Comparison of ENCODE assay signal across 8 cellular contexts in genomic region chr9:90642570-90643539, GRCh38. TPM values are rescaled to one million over a fixed set of nuclear protein-coding genes. Genes with fewer than 3 reads are reported as not detected.
A peak's percentile ranks its signal among the peaks of the same experiment; 100 is the strongest.
DNase-seq lines count a peak whose midpoint lies in the region; ATAC-seq and TF ChIP-seq lines count a peak whose summit lies in the region.

Gene DIRAS2, minus strand, starts transcription at chr9:90642824. Its CDS starts 28,997 bp downstream, at chr9:90613827.

- no peaks in the 10 kb centered on the region for H3K9me3 ChIP-seq in SJSA1 (replicated peaks)
- H3K9me3 ChIP-seq in ectodermal cell (ENCODE audit: control insufficient read depth, low read length): no peaks in the 10 kb centered on the region
- no peaks in the 10 kb centered on the region for H3K9me3 ChIP-seq in lung (ENCODE audit: control insufficient read depth in 2 of 2, insufficient read depth in 1 of 2, low read length in 1 of 2)

- H3K27ac Mint-ChIP-seq in IgD-negative memory B cell: no peak within 1 kb of the TSS
- no peak within 1 kb of the TSS for H3K27ac Mint-ChIP-seq in stimulated activated naive B cell treated with anti-CD40 and anti-IgM and Interleukin-4, amounts not matched to agents 10 μg/mL and 1 μg/mL and 100 μg/mL, for 72 hours

- H3K9me3 Mint-ChIP-seq in IgD-negative memory B cell: no peaks in the 10 kb centered on the region
- no peaks in the 10 kb centered on the region for H3K9me3 Mint-ChIP-seq in stimulated activated naive B cell treated with anti-CD40 and anti-IgM and Interleukin-4, amounts not matched to agents 10 μg/mL and 1 μg/mL and 100 μg/mL, for 72 hours

- no peak within 1 kb of the TSS for H3K27ac ChIP-seq in SJSA1
- no peak within 1 kb of the TSS for H3K27ac ChIP-seq in ectodermal cell (ENCODE audit: insufficient read depth, low read depth, low read length, poor library complexity, severe bottlenecking)
- no peak within 1 kb of the TSS for H3K27ac ChIP-seq in lung (ENCODE audit: low read depth in 1 of 2, low read length in 1 of 2)

- WGBS in ectodermal cell, 2 experiments: 9% methylated on average over 52 to 53 of the region's 53 CpGs
- 8% methylated on average over 50 to 53 of the region's 53 CpGs for WGBS in lung, 2 donors

- H3K27me3 ChIP-seq in SJSA1 (replicated peaks) (peaks cover 18% of the 10 kb centered on the region), ectodermal cell (ENCODE audit: control insufficient read depth, insufficient read depth, low read length, poor library complexity, severe bottlenecking) (peaks cover 14% of the 10 kb centered on the region), lung (ENCODE audit: control insufficient read depth, insufficient read depth) (no peaks in the 10 kb centered on the region)

- H3K4me3 ChIP-seq in GM08714 (ENCODE audit: low read length): peak within 1 kb of the TSS; percentile 38; the same call in 1 of the 2 replicates
- 0 out of 2 replicates have a peak within 1 kb of the TSS, but pooled peaks have one; percentile 7 for H3K4me3 ChIP-seq in SJSA1
- H3K4me3 ChIP-seq in ectodermal cell (ENCODE audit: insufficient read depth, low read depth, low read length): peak within 1 kb of the TSS; percentile 51
- no peak within 1 kb of the TSS for H3K4me3 ChIP-seq in lung

- H3K4me1 ChIP-seq in SJSA1 (replicated peaks) (no peaks in the 10 kb centered on the region; the same call in 1 of the 2 replicates), ectodermal cell (ENCODE audit: control insufficient read depth, insufficient read depth, low read length) (no peaks in the 10 kb centered on the region), lung (ENCODE audit: control insufficient read depth in 2 of 2, insufficient read depth in 2 of 2, low read length in 2 of 2) (peaks cover 0 to 4% of the 10 kb centered on the region in 2 donors)

- peak; percentile 79 for ATAC-seq in lung (ENCODE audit: insufficient read depth, low FRiP score)
- ATAC-seq in stimulated activated naive B cell treated with anti-CD40 and anti-IgM and Interleukin-4, amounts not matched to agents 10 μg/mL and 1 μg/mL and 100 μg/mL, for 72 hours (replicated peaks): peak; percentile 92 to 93
- no peak for ATAC-seq in GM18517 (IDR thresholded peaks at IDR 0.05; ENCODE audit: unreplicated experiment)

- H3K36me3 ChIP-seq in SJSA1 (no peaks in the 10 kb centered on the region), ectodermal cell (ENCODE audit: control insufficient read depth, insufficient read depth, low read length) (no peaks in the 10 kb centered on the region), lung (ENCODE audit: control insufficient read depth in 2 of 2, insufficient read depth in 2 of 2, low read length in 2 of 2) (no peaks in the 10 kb centered on the region)

- H3K36me3 Mint-ChIP-seq in IgD-negative memory B cell: no peaks in the 10 kb centered on the region
- H3K36me3 Mint-ChIP-seq in stimulated activated naive B cell treated with anti-CD40 and anti-IgM and Interleukin-4, amounts not matched to agents 10 μg/mL and 1 μg/mL and 100 μg/mL, for 72 hours: no peaks in the 10 kb centered on the region

- H3K4me3 Mint-ChIP-seq in IgD-negative memory B cell: peak within 1 kb of the TSS in 3 of 4 donors; percentile 76 to 91 (median 89)
- peak within 1 kb of the TSS; percentile 77 to 80 for H3K4me3 Mint-ChIP-seq in stimulated activated naive B cell treated with anti-CD40 and anti-IgM and Interleukin-4, amounts not matched to agents 10 μg/mL and 1 μg/mL and 100 μg/mL, for 72 hours

- no peak for TF ChIP-seq CTCF in lung (IDR thresholded peaks at IDR 0.05; ENCODE audit: control extremely low read depth, extremely low read depth)

- DNase-seq in SJSA1 (ENCODE audit: low read depth in 1 of 2, low spot score in 2 of 2) (peak in 1 of 2 experiments; percentile 3), lung (ENCODE audit: low spot score) (peak; percentile 50), UCSD-AML1 (lab: John Stamatoyannopoulos, UW; ENCODE audit: unreplicated experiment) (no peak)
- DNase-seq in stimulated activated naive B cell treated with anti-CD40 and anti-IgM and Interleukin-4, amounts not matched to agents 10 μg/mL and 1 μg/mL and 100 μg/mL, for 72 hours: peak; percentile 26

- peaks cover 6 to 10% (median 7%) of the 10 kb centered on the region in 3 donors for H3K4me1 Mint-ChIP-seq in IgD-negative memory B cell
- peaks cover 5 to 14% of the 10 kb centered on the region in 2 donors for H3K4me1 Mint-ChIP-seq in stimulated activated naive B cell treated with anti-CD40 and anti-IgM and Interleukin-4, amounts not matched to agents 10 μg/mL and 1 μg/mL and 100 μg/mL, for 72 hours

- H3K27me3 Mint-ChIP-seq in IgD-negative memory B cell: peaks cover 31% of the 10 kb centered on the region
- H3K27me3 Mint-ChIP-seq in stimulated activated naive B cell treated with anti-CD40 and anti-IgM and Interleukin-4, amounts not matched to agents 10 μg/mL and 1 μg/mL and 100 μg/mL, for 72 hours: peaks cover 55 to 79% of the 10 kb centered on the region in 2 donors

RNA-seq across cellular contexts. Expression of gene DIRAS2, which starts in this region (rescaled TPM):
- not detected for polyA plus RNA-seq in IgD-negative memory B cell
- total RNA-seq in SJSA1 (2014; rRNA removed; shearing (Covaris generic)): not detected in 2 replicates
- 1.4 TPM for polyA plus RNA-seq in ectodermal cell (2013, experiment 1 of 4)
- 0.85 TPM for polyA plus RNA-seq in ectodermal cell (2013, experiment 2 of 4)
- polyA plus RNA-seq in ectodermal cell (2013, experiment 3 of 4): 1.2 TPM
- polyA plus RNA-seq in ectodermal cell (2013, experiment 4 of 4): 1.1 TPM
- under 1 TPM; 0.37 to 0.61 TPM for total RNA-seq in lung
- polyA plus RNA-seq in lung: under 1 TPM; 0.02 to 0.04 TPM

Comparison
In these comparisons a context has a peak if more than half of its experiments do, and no peak if none do; other contexts are left out.
1. Peak in DNase-seq and ATAC-seq in lung; RNA of the gene not detected or under 1 TPM.